In the genomic region with DNA sequence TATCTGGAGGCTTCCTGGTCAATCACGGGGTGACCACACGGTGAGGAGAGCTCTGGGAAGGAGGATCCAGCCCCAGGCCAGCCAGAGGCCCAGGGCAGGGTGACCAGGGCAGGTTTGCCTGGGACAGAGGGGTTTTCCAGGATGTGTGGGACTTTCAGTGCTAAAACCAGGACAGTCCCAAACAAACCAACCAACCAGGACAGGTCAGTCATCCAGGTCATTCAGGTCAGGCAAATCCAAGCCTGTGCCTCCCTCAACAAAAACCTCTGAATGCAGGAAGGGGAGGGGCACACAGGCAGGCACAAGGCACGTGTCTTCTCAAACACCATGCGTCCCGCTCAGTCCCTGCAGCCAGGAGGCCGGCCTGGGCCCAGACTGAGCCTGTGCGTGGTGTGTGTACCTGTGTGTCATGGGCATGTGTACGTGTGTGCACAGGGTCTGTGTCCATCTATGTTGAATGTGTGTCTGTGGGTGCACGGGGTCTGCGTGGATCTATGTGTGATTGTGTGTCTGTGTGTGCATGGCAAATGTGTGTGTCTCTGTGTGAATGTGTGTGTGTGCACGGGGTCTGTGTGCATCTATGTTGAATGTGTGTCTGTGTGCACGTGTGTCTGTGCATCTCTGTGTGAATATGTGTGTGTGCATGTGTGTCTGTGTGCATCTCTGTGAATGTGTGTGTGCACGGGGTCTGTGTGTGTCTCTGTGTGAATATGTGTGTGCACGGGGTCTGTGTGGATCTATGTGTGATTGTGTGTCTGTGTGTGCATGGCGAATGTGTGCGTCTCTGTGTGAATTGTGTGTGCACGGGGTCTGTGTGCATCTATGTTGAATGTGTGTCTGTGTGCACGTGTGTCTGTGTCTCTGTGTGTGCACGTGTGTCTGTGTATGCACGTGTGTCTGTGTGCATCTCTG, we compare ENCODE assay signal across 25 cellular contexts.
DNase-seq lines count a peak whose midpoint lies in the region; ATAC-seq, FAIRE-seq and TF ChIP-seq lines count a peak whose summit lies in the region.
"Had no signal": no experiment of that assay in that cellular context is flagged by ENCODE, and none has a peak within 500 bp of the region (broad histone marks: within the 10 kb centered on the region; RNA-seq: fewer than 3 reads in every experiment).

No MANE protein-coding gene starts in this region.

- no peak overlapping the region for H4K5ac ChIP-seq in mesendoderm (ENCODE audit: low read length)

- intact Hi-C loops in Right ventricle myocardium inferior (cut with DNase I) (no loop called here), cardiac septum (cut with DNase I) (no loop called here)

- H3K4me2 ChIP-seq in mesendoderm (ENCODE audit: low read length), result no peak overlapping the region

- H3K9ac ChIP-seq in mesendoderm (ENCODE audit: low read length), result no peak overlapping the region

- H3K23ac ChIP-seq in mesendoderm (ENCODE audit: low read length), result peak overlapping the region; percentile 81

- no peak overlapping the region for H2BK15ac ChIP-seq in mesendoderm (replicated peaks; ENCODE audit: low read depth)

- ATAC-seq in Right ventricle myocardium inferior (no peak), HG03196 (IDR thresholded peaks at IDR 0.05; ENCODE audit: unreplicated experiment) (no peak)
- ATAC-seq: foreskin keratinocyte; stimulated activated naive CD8-positive, alpha-beta T cell treated with anti-CD3 and anti-CD28 coated beads, Interleukin-15, amount 100 ng/mL, for 72 hours had no signal

- H3K4ac ChIP-seq in mesendoderm (ENCODE audit: low read depth, low read length), result no peak overlapping the region

- FAIRE-seq in bronchial epithelial cell (lab: Jason Lieb, UNC), result peak; percentile 97
- FAIRE-seq: colon, G401.6 had no signal

- no peak overlapping the region for H3K56ac ChIP-seq in mesendoderm (ENCODE audit: low read length)

- H2AK5ac ChIP-seq in mesendoderm (ENCODE audit: low read length), result no peak overlapping the region

- no peak overlapping the region for H2BK5ac ChIP-seq in mesendoderm (ENCODE audit: low read length)

- H3K4me1 ChIP-seq in mesendoderm (ENCODE audit: control insufficient read depth, low read depth, low read length), result no peaks in the 10 kb centered on the region
- H3K4me1 ChIP-seq: esophagus muscularis mucosa, foreskin keratinocyte, vagina had no signal

- no peak overlapping the region for H4K8ac ChIP-seq in mesendoderm (ENCODE audit: low read depth, low read length)

- H3K27ac ChIP-seq in mesendoderm (ENCODE audit: low read depth, low read length), result no peak overlapping the region
- H3K27ac ChIP-seq: brain microvascular endothelial cell, esophagus muscularis mucosa, foreskin keratinocyte, vagina had no signal

- DNase-seq in Right ventricle myocardium inferior (ENCODE audit: missing footprints) (peak; percentile 23), cardiac septum (ENCODE audit: low spot score) (no peak), bronchial epithelial cell (ENCODE audit: low read depth) (no peak), mesendoderm (no peak), NCI-H69 (lab: John Stamatoyannopoulos, UW) (no peak), NCI-H1105 (lab: John Stamatoyannopoulos, UW) (no peak)
- DNase-seq in stimulated activated CD4-positive, alpha-beta T cell treated with anti-CD3 and anti-CD28 coated beads, Interleukin-15, amount 100 ng/mL, for 24 hours, result no peak
- DNase-seq: activated CD4-positive, alpha-beta T cell treated with anti-CD3 and anti-CD28 coated beads for 48 hours; activated CD8-positive, alpha-beta memory T cell treated with anti-CD3 and anti-CD28 coated beads for 24 hours; activated effector memory CD4-positive, alpha-beta T cell treated with anti-CD3 and anti-CD28 coated beads, Interleukin-2, amount 50 U/mL, for 16 hours; brain microvascular endothelial cell; foreskin keratinocyte; HCEC 1CT; KG1; MM.1S; NCI-H1436; NCI-H82; occipital lobe; stimulated activated naive CD8-positive, alpha-beta T cell treated with anti-CD3 and anti-CD28 coated beads, Interleukin-15, amount 100 ng/mL, for 72 hours had no signal

- H3K27me3 ChIP-seq in bronchial epithelial cell (ENCODE audit: control insufficient read depth, insufficient read depth, low read length) (no peaks in the 10 kb centered on the region), mesendoderm (ENCODE audit: insufficient read depth, low read length, poor library complexity) (no peaks in the 10 kb centered on the region)
- H3K27me3 ChIP-seq: brain microvascular endothelial cell, heart right ventricle, vagina had no signal

- H3K18ac ChIP-seq in mesendoderm (ENCODE audit: low read length), result no peak overlapping the region

- no peaks in the 10 kb centered on the region for H3K79me1 ChIP-seq in mesendoderm (ENCODE audit: low read length)

- H2BK120ac ChIP-seq in mesendoderm (ENCODE audit: low read depth, low read length), result no peak overlapping the region

- WGBS in mesendoderm (ENCODE audit: extremely low coverage, insufficient coverage, low lambda C conversion rate), result no CpG with 5 or more reads among the region's 20 CpGs

- no peaks in the 10 kb centered on the region for H3K79me2 ChIP-seq in mesendoderm (ENCODE audit: control insufficient read depth, insufficient read depth, low read length)

- H3K36me3 ChIP-seq in bronchial epithelial cell (ENCODE audit: control insufficient read depth, insufficient read depth, low read length) (no peaks in the 10 kb centered on the region), mesendoderm (ENCODE audit: control insufficient read depth, insufficient read depth, low read length) (no peaks in the 10 kb centered on the region)
- H3K36me3 ChIP-seq: brain microvascular endothelial cell, esophagus muscularis mucosa, heart right ventricle, vagina had no signal

- TF ChIP-seq CTCF in bronchial epithelial cell (IDR thresholded peaks at IDR 0.05; ENCODE audit: insufficient read depth, low read length, severe bottlenecking), result no peak

- H3K4me3 ChIP-seq in bronchial epithelial cell (ENCODE audit: low read depth, low read length), result no peak overlapping the region
- no peak overlapping the region for H3K4me3 ChIP-seq in mesendoderm (ENCODE audit: low read length)
- H3K4me3 ChIP-seq: esophagus muscularis mucosa, heart right ventricle, vagina had no signal
